ENCODE assay signal across 1 cellular context in genomic region chr5:43050384-43050783, GRCh38.
TF ChIP-seq lines count a peak whose summit lies in the region.

No MANE protein-coding gene starts in this region.

TF ChIP-seq in GM12878, 131 proteins besides CTCF, POLR2A, EP300 and RAD21 (continued from another document):
- TF ChIP-seq EZH2 (IDR thresholded peaks at IDR 0.05; ENCODE audit: borderline replicate concordance, control insufficient read depth, low read depth, low read length) (no peak), NR2F1 (conservative IDR thresholded peaks at IDR 0.05) (no peak), CUX1 (IDR thresholded peaks at IDR 0.05; ENCODE audit: insufficient replicate concordance, low read depth, low read length) (no peak)
